11 cellular contexts compared by ENCODE assay signal in genomic region chr1:226201029-226201593, GRCh38. TPM values are rescaled to one million over a fixed set of nuclear protein-coding genes. Genes with fewer than 3 reads are reported as not detected.
DNase-seq lines count a peak whose midpoint lies in the region; ATAC-seq, FAIRE-seq and TF ChIP-seq lines count a peak whose summit lies in the region.
"Had no signal": no experiment of that assay in that cellular context is flagged by ENCODE, and none has a peak within 500 bp of the region (broad histone marks: within the 10 kb centered on the region; RNA-seq: fewer than 3 reads in every experiment).

No MANE protein-coding gene starts in this region.

- CTCF ChIA-PET in PC-3 (lab: Charles Lee) = interaction anchor here (0.5 to 1.5 kb wide), 6 partner anchors 29 to 205 kb away, joined by 3 to 15 read pairs (median 4); no protein-coding TSS in a partner anchor

- FAIRE-seq in GM19239 (lab: Jason Lieb, UNC) = no peak

- intact Hi-C loops in PC-3 (cut with micrococcal nuclease) = loop anchor here (1.0 to 5.0 kb wide), 2 partner anchors 76 to 132 kb away; no protein-coding TSS in a partner anchor

- H3K9ac ChIP-seq in PC-3 (ENCODE audit: low read length) = no peak overlapping the region

- H3F3A ChIP-seq in PC-3 (ENCODE audit: low read length, unreplicated experiment) = no peaks in the 10 kb centered on the region

- H4K20me1 ChIP-seq in PC-3 (ENCODE audit: low read length) = no peaks in the 10 kb centered on the region

- H3K4me2 ChIP-seq in PC-3 (ENCODE audit: low read length) = no peak overlapping the region

- POLR2A ChIA-PET in PC-3 (lab: Charles Lee; ENCODE audit: unreplicated experiment) = no interaction called here

- no peaks in the 10 kb centered on the region for H3K27me3 ChIP-seq in PC-3 (ENCODE audit: low read length)

- no peaks in the 10 kb centered on the region for H3K79me2 ChIP-seq in PC-3 (ENCODE audit: low read length)

- H3K9me2 ChIP-seq in PC-3 (replicated peaks; ENCODE audit: low read length) = no peaks in the 10 kb centered on the region

- TF ChIP-seq CTCF in PC-3 (conservative IDR thresholded peaks at IDR 0.05; ENCODE audit: low read depth, low read length) = peak; percentile 75

- no peak overlapping the region for H3K27ac ChIP-seq in PC-3 (ENCODE audit: low read length)

- no TSS peak for BruUV-seq in PC-3 (replicated peaks; lab: Mats Ljungman, UMichigan)

- DNase-seq in EH (ENCODE audit: low read depth) = peak; percentile 11
- peak; percentile 56 for DNase-seq in PC-3
- peak; percentile 63 for DNase-seq in iPS-NIHi11 (ENCODE audit: low spot score)
- DNase-seq in amniotic stem cell (lab: John Stamatoyannopoulos, UW) = no peak
- DNase-seq in SHP77 (lab: John Stamatoyannopoulos, UW) = no peak
- no peak for DNase-seq in GM19239 (ENCODE audit: insufficient read length, low spot score)
- DNase-seq: activated CD8-positive, alpha-beta memory T cell treated with anti-CD3 and anti-CD28 coated beads, Interleukin-2, amount 50 U/mL, for 4 hours; glutamatergic neuron; NCI-H1417 treated with DMSO at 0.1 percent for 48 hours had no signal

- no peak overlapping the region for H2AFZ ChIP-seq in PC-3 (ENCODE audit: low read length)

- ATAC-seq in GM21576 (IDR thresholded peaks at IDR 0.05; ENCODE audit: unreplicated experiment) (peak; percentile 63), PC-3 (peak; percentile 59), GM19397 (IDR thresholded peaks at IDR 0.05; ENCODE audit: unreplicated experiment) (no peak)

- H3K4me3 ChIP-seq in PC-3 (ENCODE audit: low read length) = no peak overlapping the region

- no peaks in the 10 kb centered on the region for H3K36me3 ChIP-seq in PC-3 (ENCODE audit: low read depth, low read length)

- H3K9me3 ChIP-seq in PC-3 (ENCODE audit: low read length) = no peaks in the 10 kb centered on the region

- H3K4me1 ChIP-seq in PC-3 (ENCODE audit: insufficient read depth, low read length) = no peaks in the 10 kb centered on the region

RNA-seq across cellular contexts. Expression of gene ACBD3, which starts 14.6 kb away (rescaled TPM):
- 62.2 and 62.9 TPM in 2 replicates for total RNA-seq in PC-3 (2014; rRNA removed)

RNA-seq across cellular contexts. Expression of gene MIXL1, which starts 22.4 kb away (rescaled TPM):
- total RNA-seq in PC-3 (2014; rRNA removed) = not detected in 2 replicates

Comparison
In these comparisons a context has a peak if more than half of its experiments do, and no peak if none do; other contexts are left out.
1. DNase-seq: peak in EH (single experiment), PC-3 (single experiment) and iPS-NIHi11 (single experiment); none in amniotic stem cell (single experiment), SHP77 (0 of 2) and GM19239 (single experiment).